ENCODE assay signal across 18 cellular contexts in genomic region chr5:57987552-57987951, GRCh38.
"Had no signal": no experiment of that assay in that cellular context is flagged by ENCODE, and none has a peak within 500 bp of the region (broad histone marks: within the 10 kb centered on the region; RNA-seq: fewer than 3 reads in every experiment).

No MANE protein-coding gene starts in this region.

- H3K4me3 Mint-ChIP-seq: naive thymus-derived CD8-positive, alpha-beta T cell; stimulated activated naive B cell treated with anti-CD40 and anti-IgM and Interleukin-4, amounts not matched to agents 10 μg/mL and 1 μg/mL and 100 μg/mL, for 72 hours; stimulated activated naive CD8-positive, alpha-beta T cell treated with anti-CD3 and anti-CD28 coated beads, Interleukin-15, amount 100 ng/mL, for 72 hours had no signal

- H3K27me3 ChIP-seq: esophagus muscularis mucosa, neutrophil, right atrium auricular region, sigmoid colon, testis, tibial nerve, upper lobe of right lung had no signal

- H3K9me3 ChIP-seq: esophagus muscularis mucosa, mucosa of descending colon, neutrophil, right atrium auricular region, sigmoid colon, testis, tibial nerve, upper lobe of right lung had no signal

- H3K27me3 Mint-ChIP-seq: stimulated activated naive B cell treated with anti-CD40 and anti-IgM and Interleukin-4, amounts not matched to agents 10 μg/mL and 1 μg/mL and 100 μg/mL, for 72 hours; stimulated activated naive CD8-positive, alpha-beta T cell treated with anti-CD3 and anti-CD28 coated beads, Interleukin-15, amount 100 ng/mL, for 72 hours had no signal

- H3K36me3 Mint-ChIP-seq: naive thymus-derived CD8-positive, alpha-beta T cell; stimulated activated naive B cell treated with anti-CD40 and anti-IgM and Interleukin-4, amounts not matched to agents 10 μg/mL and 1 μg/mL and 100 μg/mL, for 72 hours had no signal

- ATAC-seq: left lobe of liver; mucosa of descending colon; naive thymus-derived CD8-positive, alpha-beta T cell; stimulated activated naive B cell treated with anti-CD40 and anti-IgM and Interleukin-4, amounts not matched to agents 10 μg/mL and 1 μg/mL and 100 μg/mL, for 72 hours; stimulated activated naive CD8-positive, alpha-beta T cell treated with anti-CD3 and anti-CD28 coated beads, Interleukin-15, amount 100 ng/mL, for 72 hours; upper lobe of right lung had no signal

- H3K27ac ChIP-seq: epithelial cell of prostate, esophagus muscularis mucosa, neutrophil, right atrium auricular region, sigmoid colon, skin epidermis, testis, tibial nerve, upper lobe of right lung had no signal

- H3K36me3 ChIP-seq: esophagus muscularis mucosa, neutrophil, right atrium auricular region, sigmoid colon, tibial nerve, upper lobe of right lung had no signal

- H3K4me3 ChIP-seq: esophagus muscularis mucosa, mucosa of descending colon, right atrium auricular region, sigmoid colon, skin epidermis, testis, tibial nerve, upper lobe of right lung had no signal

- H3K27ac Mint-ChIP-seq: naive thymus-derived CD8-positive, alpha-beta T cell; stimulated activated naive B cell treated with anti-CD40 and anti-IgM and Interleukin-4, amounts not matched to agents 10 μg/mL and 1 μg/mL and 100 μg/mL, for 72 hours; stimulated activated naive CD8-positive, alpha-beta T cell treated with anti-CD3 and anti-CD28 coated beads, Interleukin-15, amount 100 ng/mL, for 72 hours had no signal

- H3K4me1 Mint-ChIP-seq: naive thymus-derived CD8-positive, alpha-beta T cell; stimulated activated naive B cell treated with anti-CD40 and anti-IgM and Interleukin-4, amounts not matched to agents 10 μg/mL and 1 μg/mL and 100 μg/mL, for 72 hours; stimulated activated naive CD8-positive, alpha-beta T cell treated with anti-CD3 and anti-CD28 coated beads, Interleukin-15, amount 100 ng/mL, for 72 hours had no signal

- DNase-seq: effector memory CD4-positive, alpha-beta T cell; foreskin melanocyte; mucosa of descending colon; naive thymus-derived CD8-positive, alpha-beta T cell; sigmoid colon; stimulated activated CD4-positive, alpha-beta T cell treated with anti-CD3 and anti-CD28 coated beads, Interleukin-2, amount 100 ng/mL, for 24 hours; stimulated activated CD4-positive, alpha-beta T cell treated with anti-CD3 and anti-CD28 coated beads, Interleukin-4, amount 100 ng/mL, for 4 hours; stimulated activated naive B cell treated with anti-CD40 and anti-IgM and Interleukin-4, amounts not matched to agents 10 μg/mL and 1 μg/mL and 100 μg/mL, for 72 hours; stimulated activated naive CD8-positive, alpha-beta T cell treated with anti-CD3 and anti-CD28 coated beads, Interleukin-15, amount 100 ng/mL, for 72 hours; testis; upper lobe of right lung had no signal

- H3K4me1 ChIP-seq: esophagus muscularis mucosa, sigmoid colon, testis, upper lobe of right lung had no signal
